8 cellular contexts compared by ENCODE assay signal in genomic region chr20:31547017-31547675, GRCh38. TPM values are rescaled to one million over a fixed set of nuclear protein-coding genes. Genes with fewer than 3 reads are reported as not detected.
DNase-seq lines count a peak whose midpoint lies in the region; ATAC-seq, FAIRE-seq and TF ChIP-seq lines count a peak whose summit lies in the region.

No MANE protein-coding gene starts in this region.

- no peaks in the 10 kb centered on the region for H3K9me3 Mint-ChIP-seq in activated naive CD8-positive, alpha-beta T cell treated with anti-CD3 and anti-CD28 coated beads for 36 hours

- no peak for FAIRE-seq in pancreas (lab: Jason Lieb, UNC)

- H3K27me3 Mint-ChIP-seq in activated naive CD8-positive, alpha-beta T cell treated with anti-CD3 and anti-CD28 coated beads for 36 hours: no peaks in the 10 kb centered on the region

- H3K4me2 ChIP-seq in DND-41 (ENCODE audit: insufficient read depth, low read length): peak overlapping the region; percentile 65

- H3K27ac Mint-ChIP-seq in activated naive CD8-positive, alpha-beta T cell treated with anti-CD3 and anti-CD28 coated beads for 36 hours: peak overlapping the region; percentile 96

- H3K27me3 ChIP-seq in DND-41 (ENCODE audit: insufficient read depth, low read length, poor library complexity) (no peaks in the 10 kb centered on the region), cardiac muscle cell (no peaks in the 10 kb centered on the region), pancreas (no peaks in the 10 kb centered on the region), tibial artery (no peaks in the 10 kb centered on the region)

- peak overlapping the region; percentile 94 for H3K4me3 Mint-ChIP-seq in activated naive CD8-positive, alpha-beta T cell treated with anti-CD3 and anti-CD28 coated beads for 36 hours

- H3K36me3 ChIP-seq in DND-41 (ENCODE audit: insufficient read depth, low read length): peaks cover 83% of the 10 kb centered on the region
- H3K36me3 ChIP-seq in cardiac muscle cell: peaks cover 20% of the 10 kb centered on the region
- peaks cover 3 to 43% (median 26%) of the 10 kb centered on the region in 3 donors for H3K36me3 ChIP-seq in pancreas
- peaks cover 23 to 71% (median 43%) of the 10 kb centered on the region in 3 donors for H3K36me3 ChIP-seq in tibial artery

- WGBS in pancreas, 2 donors: 53 to 56% methylated on average over 36 of the region's 36 CpGs

- H3K79me2 ChIP-seq in DND-41 (ENCODE audit: insufficient read depth, low read length): peaks cover 55% of the 10 kb centered on the region

- peak overlapping the region; percentile 59 for H3K9ac ChIP-seq in DND-41 (ENCODE audit: low read depth, low read length)

- peaks cover 54% of the 10 kb centered on the region for H3K36me3 Mint-ChIP-seq in activated naive CD8-positive, alpha-beta T cell treated with anti-CD3 and anti-CD28 coated beads for 36 hours

- DNase-seq in DND-41 (peak; percentile 88), LNCaP clone FGC (ENCODE audit: low read depth) (peak; percentile 81), SKM-1 (lab: John Stamatoyannopoulos, UW; ENCODE audit: unreplicated experiment) (peak; percentile 91), cardiac muscle cell (ENCODE audit: low read depth in 1 of 2, low spot score in 1 of 2) (peak; percentile 87 to 93), pancreas (peak; percentile 72 to 89 (median 82)), tibial artery (peak; percentile 69 to 90)
- peak; percentile 83 for DNase-seq in activated naive CD8-positive, alpha-beta T cell treated with anti-CD3 and anti-CD28 coated beads for 36 hours

- TF ChIP-seq CTCF in DND-41 (IDR thresholded peaks at IDR 0.05; ENCODE audit: borderline replicate concordance, extremely low read depth, low read length, poor library complexity, severe bottlenecking): no peak
- TF ChIP-seq CTCF in LNCaP clone FGC (IDR thresholded peaks at IDR 0.05; ENCODE audit: control insufficient read depth, extremely low read depth, insufficient read depth): no peak
- TF ChIP-seq CTCF in cardiac muscle cell (IDR thresholded peaks at IDR 0.05; ENCODE audit: low read depth, low read length): peak; percentile 14
- TF ChIP-seq CTCF in pancreas (IDR thresholded peaks at IDR 0.05): no peak
- peak in 1 of 2 experiments; percentile 10 for TF ChIP-seq CTCF in tibial artery (IDR thresholded peaks at IDR 0.05)

- H3K4me1 Mint-ChIP-seq in activated naive CD8-positive, alpha-beta T cell treated with anti-CD3 and anti-CD28 coated beads for 36 hours: peaks cover 21% of the 10 kb centered on the region

- ATAC-seq in DND-41 (ENCODE audit: insufficient read depth, low read depth) (peak; percentile 50), GM21723 (IDR thresholded peaks at IDR 0.05; ENCODE audit: unreplicated experiment) (peak; percentile 72), pancreas (peak; percentile 67 to 89 (median 88))

- H3K27ac ChIP-seq in DND-41 (ENCODE audit: low read length): peak overlapping the region; percentile 88
- H3K27ac ChIP-seq in cardiac muscle cell: peak overlapping the region; percentile 96
- peak overlapping the region; percentile 52 to 90 (median 84) for H3K27ac ChIP-seq in pancreas
- H3K27ac ChIP-seq in tibial artery: peak overlapping the region; percentile 79 to 86

- peak overlapping the region; percentile 44 to 72; a peak in 3 of 4 replicates for H3K4me3 ChIP-seq in DND-41 (ENCODE audit: low read depth in 1 of 2, low read length in 2 of 2)
- peak overlapping the region; percentile 68 for H3K4me3 ChIP-seq in LNCaP clone FGC (ENCODE audit: low read depth, low read length)
- H3K4me3 ChIP-seq in cardiac muscle cell: peak overlapping the region; percentile 49
- H3K4me3 ChIP-seq in pancreas: peak overlapping the region; percentile 10 to 42 (median 20)
- peak overlapping the region; percentile 53 to 58 for H3K4me3 ChIP-seq in tibial artery

- H4K20me1 ChIP-seq in DND-41 (ENCODE audit: insufficient read depth, low read length): peaks cover 8% of the 10 kb centered on the region

- intact Hi-C loops in pancreas (cut with DNase I) (no loop called here), tibial artery (cut with DNase I; ENCODE audit: low total_unique reads) (no loop called here)

- H3K9me3 ChIP-seq in DND-41 (ENCODE audit: insufficient read depth, low read length, severe bottlenecking) (no peaks in the 10 kb centered on the region), cardiac muscle cell (ENCODE audit: low read depth) (no peaks in the 10 kb centered on the region), pancreas (no peaks in the 10 kb centered on the region), tibial artery (no peaks in the 10 kb centered on the region)

- H2AFZ ChIP-seq in DND-41 (ENCODE audit: low read depth, low read length): peak overlapping the region; percentile 73

- peaks cover 46% of the 10 kb centered on the region for H3K4me1 ChIP-seq in DND-41 (ENCODE audit: insufficient read depth, low read length)
- H3K4me1 ChIP-seq in cardiac muscle cell (ENCODE audit: low read depth): peaks cover 6% of the 10 kb centered on the region
- H3K4me1 ChIP-seq in pancreas: no peaks in the 10 kb centered on the region
- H3K4me1 ChIP-seq in tibial artery: peaks cover 0 to 19% (median 10%) of the 10 kb centered on the region in 4 donors

RNA-seq across cellular contexts. Expression of gene HM13, which starts 32.9 kb away (rescaled TPM):
- 100 to 1,000 TPM; 137 to 142 TPM for total RNA-seq in activated naive CD8-positive, alpha-beta T cell treated with anti-CD3 and anti-CD28 coated beads for 36 hours
- total RNA-seq in cardiac muscle cell (49.8 and 62.6 TPM in 2 replicates), pancreas (100 to 1,000 TPM; 139 to 237 (median 184) TPM)
- polyA plus RNA-seq in cardiac muscle cell (125 and 170 TPM in 2 replicates), pancreas (100 to 1,000 TPM; 178 to 286 TPM)

RNA-seq across cellular contexts. Expression of gene ID1, which starts 57.9 kb away (rescaled TPM):
- total RNA-seq in activated naive CD8-positive, alpha-beta T cell treated with anti-CD3 and anti-CD28 coated beads for 36 hours: under 1 TPM; 0.36 to 0.37 TPM
- 596 and 766 TPM in 2 replicates for total RNA-seq in cardiac muscle cell
- polyA plus RNA-seq in cardiac muscle cell: 152 and 223 TPM in 2 replicates
- total RNA-seq in pancreas: 10 to 100 TPM in 5 of 6 donors, 1 to 10 TPM in 1; 9.5 to 39.3 (median 17.4) TPM
- polyA plus RNA-seq in pancreas: 10 to 100 TPM; 50.9 to 64.7 TPM

Comparison
In these comparisons a context has a peak if more than half of its experiments do, and no peak if none do; other contexts are left out.
1. Peak in every context shown above with its lines: DNase-seq, ATAC-seq, H3K4me3 ChIP-seq and H3K27ac ChIP-seq.
2. RNA of gene ID1, which starts 57.9 kb away (total RNA-seq): 596 to 766 TPM in cardiac muscle cell; 9.5 to 39.3 TPM in pancreas and 0.36 to 0.37 TPM in activated naive CD8-positive, alpha-beta T cell treated with anti-CD3 and anti-CD28 coated beads for 36 hours; every median in the first group is over 10 times any median in the second.